Comparison of ENCODE assay signal across 28 cellular contexts in genomic region chr12:53023-53734, GRCh38. TPM values are rescaled to one million over a fixed set of nuclear protein-coding genes. Genes with fewer than 3 reads are reported as not detected.
A peak's percentile ranks its signal among the peaks of the same experiment; 100 is the strongest.
DNase-seq lines count a peak whose midpoint lies in the region; ATAC-seq, FAIRE-seq and TF ChIP-seq lines count a peak whose summit lies in the region.
"Had no signal": no experiment of that assay in that cellular context is flagged by ENCODE, and none has a peak within 500 bp of the region (broad histone marks: within the 10 kb centered on the region; RNA-seq: fewer than 3 reads in every experiment).

No MANE protein-coding gene starts in this region.

- no peak overlapping the region for H3K27ac ChIP-seq in RWPE2 (ENCODE audit: poor library complexity, severe bottlenecking)
- no peak overlapping the region for H3K27ac ChIP-seq in K562 (ENCODE audit: extremely low read depth, low read depth, low read length)
- H3K27ac ChIP-seq in neural progenitor cell = no peak overlapping the region
- H3K27ac ChIP-seq: 22Rv1, GM23248, PC-9 had no signal

- H3K4me1 ChIP-seq in RWPE2 (ENCODE audit: insufficient read depth, poor library complexity, severe bottlenecking) (no peaks in the 10 kb centered on the region), K562 (replicated peaks in 1 of 2; ENCODE audit: control insufficient read depth in 2 of 2, insufficient read depth in 2 of 2, low read length in 2 of 2) (peaks cover 8 to 15% of the 10 kb centered on the region in 2 experiments; a peak in 3 of 5 replicates), neural progenitor cell (peaks cover 20% of the 10 kb centered on the region)
- H3K4me1 ChIP-seq: HAP-1 had no signal

- no peak overlapping the region for H3K9ac ChIP-seq in K562 (ENCODE audit: insufficient read depth in 1 of 2, low read depth in 2 of 2, low read length in 2 of 2)
- H3K9ac ChIP-seq in neural progenitor cell = no peak overlapping the region
- H3K9ac ChIP-seq: GM23248 had no signal

- H3K27me3 ChIP-seq in RWPE2 (ENCODE audit: insufficient read depth, poor library complexity, severe bottlenecking) (peaks cover 40% of the 10 kb centered on the region), K562 (ENCODE audit: control insufficient read depth in 2 of 2, insufficient read depth in 2 of 2, low read length in 2 of 2) (no peaks in the 10 kb centered on the region; a peak in 1 of 5 replicates), neural progenitor cell (peaks cover 10% of the 10 kb centered on the region)

- WGBS in K562 (ENCODE audit: insufficient coverage, low coverage, missing lambda C conversion rate) = 2% methylated on average over 3 of the region's 3 CpGs

- intact Hi-C loops in activated CD4-positive, alpha-beta T cell treated with anti-CD3 and anti-CD28 coated beads, Interleukin-2, amount 10 ng/mL, durations not matched to agents 24 days and 14 days (cut with micrococcal nuclease) = no loop called here
- intact Hi-C loops in K562 (cut with micrococcal nuclease) = no loop called here

- FAIRE-seq in K562 (lab: Jason Lieb, UNC) = no peak

- TF ChIP-seq RAD21 in K562 (CRISPR knock-in tag; conservative IDR thresholded peaks at IDR 0.05 in 1 of 2, IDR thresholded peaks at IDR 0.05 in 1 of 2) = no peak

- H3K4me2 ChIP-seq in K562 (ENCODE audit: insufficient read depth, low read length) = no peak overlapping the region
- peak overlapping the region; percentile 25 for H3K4me2 ChIP-seq in neural progenitor cell
- H3K4me2 ChIP-seq: PC-9 had no signal

- TF ChIP-seq CTCF in RWPE2 (IDR thresholded peaks at IDR 0.05; ENCODE audit: poor library complexity, severe bottlenecking) (no peak), K562 (IDR thresholded peaks at IDR 0.05 in 2 of 3, conservative IDR thresholded peaks at IDR 0.05 in 1 of 3; ENCODE audit: insufficient read depth in 2 of 3, low read depth in 1 of 3, low read length in 3 of 3) (no peak), neural progenitor cell (IDR thresholded peaks at IDR 0.05) (no peak)

- H3K4me3 Mint-ChIP-seq in activated CD4-positive, alpha-beta T cell treated with anti-CD3 and anti-CD28 coated beads, Interleukin-2, amount 10 ng/mL, durations not matched to agents 24 days and 14 days = no peak overlapping the region
- no peak overlapping the region for H3K4me3 Mint-ChIP-seq in neural progenitor cell
- H3K4me3 Mint-ChIP-seq: CD4-positive, CD25-positive, alpha-beta regulatory T cell; IgD-negative memory B cell had no signal

- H3K9me1 ChIP-seq in K562 (ENCODE audit: control insufficient read depth, insufficient read depth, low read length) = no peaks in the 10 kb centered on the region

- H3K27ac Mint-ChIP-seq in activated CD4-positive, alpha-beta T cell treated with anti-CD3 and anti-CD28 coated beads, Interleukin-2, amount 10 ng/mL, durations not matched to agents 24 days and 14 days = no peak overlapping the region
- no peak overlapping the region for H3K27ac Mint-ChIP-seq in neural progenitor cell
- H3K27ac Mint-ChIP-seq: CD4-positive, CD25-positive, alpha-beta regulatory T cell; IgD-negative memory B cell had no signal

- CTCF ChIA-PET in K562 (lab: Yijun Ruan, JAX; ENCODE audit: low intra/inter-chr PET ratio) = no interaction called here

- H3F3A ChIP-seq in neural progenitor cell (ENCODE audit: low read depth) = no peaks in the 10 kb centered on the region

- H3K36me3 Mint-ChIP-seq in activated CD4-positive, alpha-beta T cell treated with anti-CD3 and anti-CD28 coated beads, Interleukin-2, amount 10 ng/mL, durations not matched to agents 24 days and 14 days (ENCODE audit: low read depth) = no peaks in the 10 kb centered on the region
- H3K36me3 Mint-ChIP-seq in neural progenitor cell = no peaks in the 10 kb centered on the region
- H3K36me3 Mint-ChIP-seq: CD4-positive, CD25-positive, alpha-beta regulatory T cell had no signal

- H3K9me3 Mint-ChIP-seq in activated CD4-positive, alpha-beta T cell treated with anti-CD3 and anti-CD28 coated beads, Interleukin-2, amount 10 ng/mL, durations not matched to agents 24 days and 14 days = no peaks in the 10 kb centered on the region
- H3K9me3 Mint-ChIP-seq in neural progenitor cell = peaks cover 1% of the 10 kb centered on the region

- TF ChIP-seq POLR2A in K562 (conservative IDR thresholded peaks at IDR 0.05) = no peak

- peaks cover 15% of the 10 kb centered on the region for H3K27me3 Mint-ChIP-seq in activated CD4-positive, alpha-beta T cell treated with anti-CD3 and anti-CD28 coated beads, Interleukin-2, amount 10 ng/mL, durations not matched to agents 24 days and 14 days
- H3K27me3 Mint-ChIP-seq in neural progenitor cell (ENCODE audit: insufficient read depth, low read depth) = peaks cover 31% of the 10 kb centered on the region

- BruUV-seq in K562 (replicated peaks; lab: Mats Ljungman, UMichigan) = no TSS peak

- ATAC-seq in RWPE2 (ENCODE audit: low read depth) = peak; percentile 31; the same call in 2 of the 3 replicates
- no peak for ATAC-seq in K562

- H3K9me3 ChIP-seq in RWPE2 (ENCODE audit: severe bottlenecking) = no peaks in the 10 kb centered on the region
- no peaks in the 10 kb centered on the region for H3K9me3 ChIP-seq in K562 (replicated peaks; ENCODE audit: control insufficient read depth, insufficient read depth, low read depth, low read length)
- H3K9me3 ChIP-seq in neural progenitor cell (ENCODE audit: low read depth) = no peaks in the 10 kb centered on the region

- H3K79me2 ChIP-seq in K562 (ENCODE audit: control insufficient read depth, insufficient read depth, low read length) (no peaks in the 10 kb centered on the region), neural progenitor cell (ENCODE audit: low read depth) (no peaks in the 10 kb centered on the region)

- H4K20me1 ChIP-seq in K562 (replicated peaks; ENCODE audit: control insufficient read depth, insufficient read depth, low read length) (no peaks in the 10 kb centered on the region), neural progenitor cell (ENCODE audit: low read depth) (no peaks in the 10 kb centered on the region)

- H3K36me3 ChIP-seq in RWPE2 (ENCODE audit: low read depth) (no peaks in the 10 kb centered on the region), K562 (ENCODE audit: control insufficient read depth, insufficient read depth, low read length) (no peaks in the 10 kb centered on the region), neural progenitor cell (no peaks in the 10 kb centered on the region)
- H3K36me3 ChIP-seq: HAP-1 had no signal

- POLR2A ChIA-PET in K562 (lab: Yijun Ruan, JAX) = interaction anchor here (0.8 kb wide), 1 partner anchor 10 kb away, joined by 4 read pairs; no protein-coding TSS in a partner anchor

- no peaks in the 10 kb centered on the region for H3K4me1 Mint-ChIP-seq in activated CD4-positive, alpha-beta T cell treated with anti-CD3 and anti-CD28 coated beads, Interleukin-2, amount 10 ng/mL, durations not matched to agents 24 days and 14 days
- H3K4me1 Mint-ChIP-seq in neural progenitor cell = peaks cover 20% of the 10 kb centered on the region
- H3K4me1 Mint-ChIP-seq: CD4-positive, CD25-positive, alpha-beta regulatory T cell; IgD-negative memory B cell had no signal

- H3K4me3 ChIP-seq in RWPE2 (ENCODE audit: severe bottlenecking) = no peak overlapping the region
- H3K4me3 ChIP-seq in K562 = no peak overlapping the region
- no peak overlapping the region for H3K4me3 ChIP-seq in neural progenitor cell
- H3K4me3 ChIP-seq: GM23248, HAP-1, PC-9 had no signal

- DNase-seq in activated CD4-positive, alpha-beta T cell treated with anti-CD3 and anti-CD28 coated beads, Interleukin-2, amount 10 ng/mL, durations not matched to agents 24 days and 14 days = peak; percentile 50
- DNase-seq in activated CD4-positive, alpha-beta T cell treated with anti-CD3 and anti-CD28 coated beads for 1 hour = no peak
- DNase-seq in RWPE2 (ENCODE audit: low spot score) = no peak
- peak in 1 of 4 experiments; percentile 5 for DNase-seq in K562 (ENCODE audit: extremely low read depth in 1 of 4, low spot score in 3 of 4)
- DNase-seq in neural progenitor cell (ENCODE audit: low spot score) = peak; percentile 80
- no peak for DNase-seq in activated gamma-delta T cell treated with Interleukin-2 at 50 U/mL for 16 hours
- no peak for DNase-seq in glomerular visceral epithelial cell (ENCODE audit: extremely low spot score)
- DNase-seq in NCI-H2196 treated with DMSO at 0.1 percent for 48 hours (lab: John Stamatoyannopoulos, UW; ENCODE audit: unreplicated experiment) = no peak
- DNase-seq: CD4-positive, CD25-positive, alpha-beta regulatory T cell; DMS153; DND-41; GM23248; NCI-H1092 treated with DMSO at 0.1 percent for 48 hours; NCI-H1436 treated with DMSO at 0.1 percent for 48 hours; NCI-H187 treated with DMSO at 0.1 percent for 48 hours; NCI-H2107; NCI-H446; NCI-H526; NCI-H82; NK-92 treated with Interleukin-12 subunit alpha and Interleukin-12 subunit beta, amount 100 ng/mL, for 24 hours; Right ventricle myocardium superior had no signal

- no peak for TF ChIP-seq EP300 in K562 (IDR thresholded peaks at IDR 0.05; ENCODE audit: low read length)

- in situ Hi-C loops in K562 (cut with MboI) = no loop called here

- H2AFZ ChIP-seq in K562 (ENCODE audit: low read depth, low read length) (no peak overlapping the region), neural progenitor cell (replicated peaks) (no peak overlapping the region)
- H2AFZ ChIP-seq: GM23248, PC-9 had no signal

TF ChIP-seq in K562, 482 proteins besides CTCF, POLR2A, EP300 and RAD21 (continues in another document):
- TF ChIP-seq MEIS2 (IDR thresholded peaks at IDR 0.05; ENCODE audit: partially characterized antibody) = peak; percentile 50
- TF ChIP-seq ZNF384 (IDR thresholded peaks at IDR 0.05; ENCODE audit: low read depth, low read length) = no peak

RNA-seq across cellular contexts. Expression of gene IQSEC3, which starts 13.4 kb away (rescaled TPM):
- total RNA-seq in activated CD4-positive, alpha-beta T cell treated with anti-CD3 and anti-CD28 coated beads, Interleukin-2, amount 10 ng/mL, durations not matched to agents 24 days and 14 days = 0.05 and 0.21 TPM in 2 replicates
- 0.25 and 0.62 TPM in 2 replicates for total RNA-seq in K562 (2011; cell fraction: chromatin; rRNA removed; ENCODE audit: low replicate concordance)
- 0.39 and 0.50 TPM in 2 replicates for total RNA-seq in K562 (2011; cell fraction: nucleolus; rRNA removed)
- 0.23 and 0.37 TPM in 2 replicates for total RNA-seq in K562 (2011; cell fraction: nucleoplasm; rRNA removed)
- total RNA-seq in K562 (2014; rRNA removed) = 0.04 and 0.14 TPM in 2 replicates
- total RNA-seq in K562 (2014; rRNA removed; fragmentation: Illumina TruSeq; extraction: Trizol) = not detected in 2 replicates
- under 0.01 and 0.04 TPM in 2 replicates for total RNA-seq in K562 (2015; rRNA removed; fragmentation: Illumina TruSeq; extraction: Trizol)
- total RNA-seq in K562 (2021) = 0.07 and 0.11 TPM in 2 replicates
- polyA plus RNA-seq in K562 (2011; rRNA removed) = 0.11 and 0.25 TPM in 2 replicates
- polyA plus RNA-seq in K562 (2011; cell fraction: cytosol; rRNA removed) = 0.04 and 0.24 TPM in 2 replicates
- polyA plus RNA-seq in K562 (2011; cell fraction: nucleus; rRNA removed) = 0.63 and 1.0 TPM in 2 replicates
- polyA plus RNA-seq in K562 (2012) = 0.09 and 0.14 TPM in 2 replicates
- polyA plus RNA-seq in K562 (2014; fragmentation: Illumina TruSeq; extraction: Trizol) = 0.04 TPM in 1 of 2 replicates, not detected in the other
- not detected for polyA plus RNA-seq in K562 (2014; fragmentation: Nextera tagmentation; extraction: Ambion mirVana)
- 0.04 and 0.15 TPM in 2 replicates for polyA plus RNA-seq in K562 (2014; rRNA removed)
- 0.07 TPM in 1 of 2 replicates, not detected in the other for polyA minus RNA-seq in K562 (2011; rRNA and poly(A)+ RNA removed)
- 0.38 TPM in 1 of 2 replicates, not detected in the other for polyA minus RNA-seq in K562 (2011; cell fraction: cytosol; rRNA and poly(A)+ RNA removed)
- polyA minus RNA-seq in K562 (2011; cell fraction: nucleus; rRNA and poly(A)+ RNA removed) = 0.40 and 0.56 TPM in 2 replicates
- 0.09 and 1.0 TPM in 2 replicates for total RNA-seq in neural progenitor cell (ENCODE audit: low replicate concordance)
- total RNA-seq: GM23248, PC-9, RPMI7951, SK-MEL-5 had no signal
- polyA plus RNA-seq: BJ, GM23248, IgD-negative memory B cell had no signal

Comparison
In these comparisons a context has a peak if more than half of its experiments do, and no peak if none do; other contexts are left out.
1. DNase-seq: peak in activated CD4-positive, alpha-beta T cell treated with anti-CD3 and anti-CD28 coated beads, Interleukin-2, amount 10 ng/mL, durations not matched to agents 24 days and 14 days (single experiment) and neural progenitor cell (single experiment); none in activated CD4-positive, alpha-beta T cell treated with anti-CD3 and anti-CD28 coated beads for 1 hour (single experiment), RWPE2 (single experiment), activated gamma-delta T cell treated with Interleukin-2 at 50 U/mL for 16 hours (single experiment), glomerular visceral epithelial cell (single experiment) and NCI-H2196 treated with DMSO at 0.1 percent for 48 hours (single experiment).